In genomic region chr20:59019217-59019616, GRCh38 we compare ENCODE assay signal across 23 cellular contexts. TPM values are rescaled to one million over a fixed set of nuclear protein-coding genes. Genes with fewer than 3 reads are reported as not detected.
DNase-seq lines count a peak whose midpoint lies in the region; TF ChIP-seq lines count a peak whose summit lies in the region.
"Had no signal": no experiment of that assay in that cellular context is flagged by ENCODE, and none has a peak within 500 bp of the region (broad histone marks: within the 10 kb centered on the region; RNA-seq: fewer than 3 reads in every experiment).

TUBB1 (plus strand) TSS chr20:59019429; CDS start chr20:59019523, 94 bp downstream.

- H3K9me3 Mint-ChIP-seq in glutamatergic neuron (ENCODE audit: unreplicated experiment): no peaks in the 10 kb centered on the region
- H3K9me3 Mint-ChIP-seq in activated T-helper 1 cell treated with anti-CD3 and anti-CD28 coated beads, Interleukin-12 subunit alpha, Interleukin-12 subunit beta, Interleukin-2, Interleukin-4 antibody, amounts not matched to agents 30 ng/mL and 10 ng/mL and 1 ng/mL, durations not matched to agents 14 hours and 24 hours and 36 hours: no peaks in the 10 kb centered on the region
- H3K9me3 Mint-ChIP-seq: neural progenitor cell; T-helper 2 cell treated with Interferon-gamma antibody and Interleukin-4, amounts not matched to agents 5 μg/mL and 100 μg/mL, for 36 hours had no signal

- DNase-seq in activated effector memory CD4-positive, alpha-beta T cell treated with anti-CD3 and anti-CD28 coated beads, Interleukin-2, amount 50 U/mL, for 16 hours: peak; percentile 36
- DNase-seq in activated effector memory CD4-positive, alpha-beta T cell treated with Interleukin-2 at 50 U/mL for 16 hours: no peak
- DNase-seq in UCSD-AML1 (lab: John Stamatoyannopoulos, UW; ENCODE audit: unreplicated experiment) (peak; percentile 52), glutamatergic neuron (peak; percentile 8), NCI-H2171 treated with DMSO at 0.1 percent for 48 hours (lab: John Stamatoyannopoulos, UW) (no peak)
- peak; percentile 11 for DNase-seq in stimulated activated CD8-positive, alpha-beta memory T cell treated with anti-CD3 and anti-CD28 coated beads, Interleukin-4, amount 100 ng/mL, for 48 hours
- DNase-seq in stimulated activated CD4-positive, alpha-beta T cell treated with anti-CD3 and anti-CD28 coated beads, Interleukin-2, amount 100 ng/mL, for 48 hours: no peak
- DNase-seq in activated T-helper 1 cell treated with anti-CD3 and anti-CD28 coated beads, Interleukin-12 subunit alpha, Interleukin-12 subunit beta, Interleukin-2, Interleukin-4 antibody, amounts not matched to agents 30 ng/mL and 10 ng/mL and 1 ng/mL, durations not matched to agents 14 hours and 24 hours and 36 hours (ENCODE audit: low spot score): no peak
- DNase-seq: activated CD4-positive, CD25-positive, alpha-beta regulatory T cell treated with anti-CD3 and anti-CD28 coated beads, Interleukin-2, amount 50 U/mL, for 72 hours; activated naive CD4-positive, alpha-beta T cell; C1 segment of cervical spinal cord; effector CD4-positive, alpha-beta T cell; Karpas-422; NCI-H1930; NCI-H446; SK-N-SH had no signal

- H3K4me1 Mint-ChIP-seq in glutamatergic neuron (ENCODE audit: low read depth, unreplicated experiment): peaks cover 8% of the 10 kb centered on the region
- peaks cover 24% of the 10 kb centered on the region for H3K4me1 Mint-ChIP-seq in activated T-helper 1 cell treated with anti-CD3 and anti-CD28 coated beads, Interleukin-12 subunit alpha, Interleukin-12 subunit beta, Interleukin-2, Interleukin-4 antibody, amounts not matched to agents 30 ng/mL and 10 ng/mL and 1 ng/mL, durations not matched to agents 14 hours and 24 hours and 36 hours (ENCODE audit: low read depth)

- no peak within 1 kb of the TSS for H3K4me3 Mint-ChIP-seq in glutamatergic neuron (ENCODE audit: unreplicated experiment)
- no peak within 1 kb of the TSS for H3K4me3 Mint-ChIP-seq in activated T-helper 1 cell treated with anti-CD3 and anti-CD28 coated beads, Interleukin-12 subunit alpha, Interleukin-12 subunit beta, Interleukin-2, Interleukin-4 antibody, amounts not matched to agents 30 ng/mL and 10 ng/mL and 1 ng/mL, durations not matched to agents 14 hours and 24 hours and 36 hours
- H3K4me3 Mint-ChIP-seq: neural progenitor cell; T-helper 2 cell treated with Interferon-gamma antibody and Interleukin-4, amounts not matched to agents 5 μg/mL and 100 μg/mL, for 36 hours had no signal

- H3K27me3 Mint-ChIP-seq in glutamatergic neuron (ENCODE audit: unreplicated experiment): no peaks in the 10 kb centered on the region
- H3K27me3 Mint-ChIP-seq in activated T-helper 1 cell treated with anti-CD3 and anti-CD28 coated beads, Interleukin-12 subunit alpha, Interleukin-12 subunit beta, Interleukin-2, Interleukin-4 antibody, amounts not matched to agents 30 ng/mL and 10 ng/mL and 1 ng/mL, durations not matched to agents 14 hours and 24 hours and 36 hours (ENCODE audit: insufficient read depth): no peaks in the 10 kb centered on the region

- intact Hi-C loops in activated T-helper 1 cell treated with anti-CD3 and anti-CD28 coated beads, Interleukin-12 subunit alpha, Interleukin-12 subunit beta, Interleukin-2, Interleukin-4 antibody, amounts not matched to agents 30 ng/mL and 10 ng/mL and 1 ng/mL, durations not matched to agents 14 hours and 24 hours and 36 hours (cut with micrococcal nuclease): no loop called here

- TF ChIP-seq CTCF in glutamatergic neuron (IDR thresholded peaks at IDR 0.05; ENCODE audit: partially characterized antibody, unreplicated experiment): no peak

- no peak within 1 kb of the TSS for H3K27ac Mint-ChIP-seq in glutamatergic neuron (ENCODE audit: unreplicated experiment)
- H3K27ac Mint-ChIP-seq in activated T-helper 1 cell treated with anti-CD3 and anti-CD28 coated beads, Interleukin-12 subunit alpha, Interleukin-12 subunit beta, Interleukin-2, Interleukin-4 antibody, amounts not matched to agents 30 ng/mL and 10 ng/mL and 1 ng/mL, durations not matched to agents 14 hours and 24 hours and 36 hours: no peak within 1 kb of the TSS
- H3K27ac Mint-ChIP-seq: neural progenitor cell; T-helper 2 cell treated with Interferon-gamma antibody and Interleukin-4, amounts not matched to agents 5 μg/mL and 100 μg/mL, for 36 hours had no signal

- H3K36me3 Mint-ChIP-seq in glutamatergic neuron (ENCODE audit: unreplicated experiment): no peaks in the 10 kb centered on the region
- H3K36me3 Mint-ChIP-seq in activated T-helper 1 cell treated with anti-CD3 and anti-CD28 coated beads, Interleukin-12 subunit alpha, Interleukin-12 subunit beta, Interleukin-2, Interleukin-4 antibody, amounts not matched to agents 30 ng/mL and 10 ng/mL and 1 ng/mL, durations not matched to agents 14 hours and 24 hours and 36 hours (ENCODE audit: low read depth): peaks cover 15% of the 10 kb centered on the region

RNA-seq across cellular contexts. Expression of gene TUBB1, which starts in this region (rescaled TPM):
- total RNA-seq in glutamatergic neuron (ENCODE audit: unreplicated experiment): not detected
- not detected in 2 replicates for total RNA-seq in activated T-helper 1 cell treated with anti-CD3 and anti-CD28 coated beads, Interleukin-12 subunit alpha, Interleukin-12 subunit beta, Interleukin-2, Interleukin-4 antibody, amounts not matched to agents 30 ng/mL and 10 ng/mL and 1 ng/mL, durations not matched to agents 14 hours and 24 hours and 36 hours
- total RNA-seq: A673, astrocyte, esophagus mucosa, pulmonary artery endothelial cell, vagina had no signal

Comparison
In these comparisons a context has a peak if more than half of its experiments do, and no peak if none do; other contexts are left out.
1. DNase-seq: peak in activated effector memory CD4-positive, alpha-beta T cell treated with anti-CD3 and anti-CD28 coated beads, Interleukin-2, amount 50 U/mL, for 16 hours (single experiment), UCSD-AML1 (single experiment) and stimulated activated CD8-positive, alpha-beta memory T cell treated with anti-CD3 and anti-CD28 coated beads, Interleukin-4, amount 100 ng/mL, for 48 hours (single experiment); none in activated effector memory CD4-positive, alpha-beta T cell treated with Interleukin-2 at 50 U/mL for 16 hours (single experiment), NCI-H2171 treated with DMSO at 0.1 percent for 48 hours (single experiment), stimulated activated CD4-positive, alpha-beta T cell treated with anti-CD3 and anti-CD28 coated beads, Interleukin-2, amount 100 ng/mL, for 48 hours (0 of 2) and activated T-helper 1 cell treated with anti-CD3 and anti-CD28 coated beads, Interleukin-12 subunit alpha, Interleukin-12 subunit beta, Interleukin-2, Interleukin-4 antibody, amounts not matched to agents 30 ng/mL and 10 ng/mL and 1 ng/mL, durations not matched to agents 14 hours and 24 hours and 36 hours (single experiment).
2. Peak in DNase-seq in glutamatergic neuron; RNA of the gene not detected or under 1 TPM.